In genomic region chr13:63198076-63198475, GRCh38 we compare ENCODE assay signal across 15 cellular contexts.
DNase-seq lines count a peak whose midpoint lies in the region; ATAC-seq and TF ChIP-seq lines count a peak whose summit lies in the region.
"Had no signal": no experiment of that assay in that cellular context is flagged by ENCODE, and none has a peak within 500 bp of the region (broad histone marks: within the 10 kb centered on the region; RNA-seq: fewer than 3 reads in every experiment).

No MANE protein-coding gene starts in this region.

- no peaks in the 10 kb centered on the region; the same call in 1 of the 2 replicates for H3K9me3 ChIP-seq in Karpas-422 (ENCODE audit: low read length)
- H3K9me3 ChIP-seq: breast epithelium, right lobe of liver had no signal

- no peak overlapping the region for H3K27ac ChIP-seq in Karpas-422 (ENCODE audit: low read length)
- H3K27ac ChIP-seq: breast epithelium, right lobe of liver had no signal

- H3K9me2 ChIP-seq in Karpas-422 (replicated peaks; ENCODE audit: insufficient read depth, low read length), result no peaks in the 10 kb centered on the region

- peak; percentile 31 for DNase-seq in AG10803 (ENCODE audit: low read depth)
- no peak for DNase-seq in Karpas-422
- peak; percentile 3 for DNase-seq in NCI-H510A (lab: John Stamatoyannopoulos, UW)
- peak; percentile 17 for DNase-seq in dedifferentiated amniotic fluid mesenchymal stem cell (ENCODE audit: extremely low spot score)
- no peak for DNase-seq in epidermal melanocyte (ENCODE audit: insufficient read length, low spot score)
- no peak for DNase-seq in activated CD4-positive, alpha-beta T cell treated with anti-CD3 and anti-CD28 coated beads for 1 hour
- no peak for DNase-seq in mucosa of gallbladder (ENCODE audit: low spot score)
- DNase-seq: activated T-cell treated with anti-CD3 and anti-CD28 coated beads, Interleukin-2, amount 50 U/mL, for 24 hours; foreskin fibroblast; NCI-H526; nucleus accumbens; right lobe of liver had no signal

- no peak overlapping the region for H3K4me2 ChIP-seq in Karpas-422 (ENCODE audit: low read depth, low read length, poor library complexity, severe bottlenecking)

- no peak for TF ChIP-seq CTCF in AG10803 (conservative IDR thresholded peaks at IDR 0.05; ENCODE audit: low read length)

- no peaks in the 10 kb centered on the region for H3K27me3 ChIP-seq in Karpas-422 (ENCODE audit: low read length)
- H3K27me3 ChIP-seq: breast epithelium, right lobe of liver had no signal

- H3K79me2 ChIP-seq in Karpas-422 (ENCODE audit: low read length), result no peaks in the 10 kb centered on the region

- no peak overlapping the region for H3K9ac ChIP-seq in Karpas-422 (ENCODE audit: low read length)

- ATAC-seq in GM18517 (IDR thresholded peaks at IDR 0.05; ENCODE audit: unreplicated experiment), result no peak
- ATAC-seq: Panc1, right lobe of liver had no signal

- H3K36me3 ChIP-seq in Karpas-422 (ENCODE audit: insufficient read depth, low read length), result no peaks in the 10 kb centered on the region
- H3K36me3 ChIP-seq: breast epithelium, right lobe of liver had no signal

- H3K4me1 ChIP-seq in Karpas-422 (ENCODE audit: low read length), result no peaks in the 10 kb centered on the region
- H3K4me1 ChIP-seq: breast epithelium, right lobe of liver had no signal

- H3K4me3 ChIP-seq in AG10803 (ENCODE audit: low read length) (no peak overlapping the region), Karpas-422 (ENCODE audit: low read length) (no peak overlapping the region)
- H3K4me3 ChIP-seq: breast epithelium, right lobe of liver had no signal

- H2AFZ ChIP-seq in Karpas-422 (ENCODE audit: low read length), result 0 out of 2 replicates have a peak overlapping the region, but pooled peaks have one; percentile 41

- no peaks in the 10 kb centered on the region for H4K20me1 ChIP-seq in Karpas-422 (ENCODE audit: insufficient read depth, low read depth, low read length)

Comparison
In these comparisons a context has a peak if more than half of its experiments do, and no peak if none do; other contexts are left out.
1. DNase-seq: peak in AG10803 (single experiment), NCI-H510A (single experiment) and dedifferentiated amniotic fluid mesenchymal stem cell (single experiment); none in Karpas-422 (single experiment), epidermal melanocyte (single experiment), activated CD4-positive, alpha-beta T cell treated with anti-CD3 and anti-CD28 coated beads for 1 hour (single experiment) and mucosa of gallbladder (single experiment).